ENCODE assay signal across 17 cellular contexts in the genomic region with DNA sequence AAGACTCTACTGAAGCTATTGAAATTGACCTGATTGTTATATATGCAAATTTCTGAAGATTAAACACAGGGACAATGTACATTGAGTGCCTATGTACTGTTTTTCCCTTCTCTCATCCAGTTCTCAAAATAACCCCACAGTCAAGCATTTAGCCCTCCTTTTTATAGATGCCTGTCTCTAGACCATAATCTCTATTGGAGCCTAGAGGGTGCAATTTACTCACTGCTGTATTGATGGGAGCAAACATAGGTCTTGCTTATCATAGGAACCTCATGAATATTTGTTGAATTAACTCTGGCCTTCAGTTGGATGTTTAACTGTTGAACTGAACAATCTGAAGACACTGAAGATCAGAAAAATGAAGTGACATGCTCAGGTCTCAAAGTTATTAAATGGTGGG.
DNase-seq lines count a peak whose midpoint lies in the region; ATAC-seq, FAIRE-seq and TF ChIP-seq lines count a peak whose summit lies in the region.
"Had no signal": no experiment of that assay in that cellular context is flagged by ENCODE, and none has a peak within 500 bp of the region (broad histone marks: within the 10 kb centered on the region; RNA-seq: fewer than 3 reads in every experiment).

No MANE protein-coding gene starts in this region.

- H3K27me3 Mint-ChIP-seq in GM23338 (ENCODE audit: insufficient read depth, low read depth, poor library complexity): no peaks in the 10 kb centered on the region

- POLR2A ChIA-PET in HCT116 (lab: Charles Lee) (no interaction called here), HepG2 (lab: Yijun Ruan, JAX) (no interaction called here)

- H2AFZ ChIP-seq in HCT116 (ENCODE audit: low read depth, low read length, poor library complexity, severe bottlenecking) (no peak overlapping the region), OCI-LY3 (ENCODE audit: low read depth, low read length) (no peak overlapping the region), HepG2 (ENCODE audit: low read length) (no peak overlapping the region), GM23338 (no peak overlapping the region)

- H3K9me2 ChIP-seq in HCT116 (ENCODE audit: insufficient read depth): no peaks in the 10 kb centered on the region
- no peaks in the 10 kb centered on the region for H3K9me2 ChIP-seq in GM23338 (ENCODE audit: insufficient read depth)

- intact Hi-C loops in HCT116 (cut with micrococcal nuclease): no loop called here
- intact Hi-C loops in HepG2 (cut with micrococcal nuclease; ENCODE audit: unreplicated experiment): no loop called here
- intact Hi-C loops in vagina (cut with DNase I): no loop called here

- H3K27ac ChIP-seq in HCT116 (ENCODE audit: low read depth, low read length) (no peak overlapping the region), OCI-LY3 (ENCODE audit: low read length) (no peak overlapping the region), HepG2 (ENCODE audit: extremely low read length, insufficient read depth, low read length) (no peak overlapping the region), tibial nerve (no peak overlapping the region), vagina (no peak overlapping the region), GM23338 (ENCODE audit: low read depth) (no peak overlapping the region)
- H3K27ac ChIP-seq: BLaER1 treated with 17β-estradiol and CSF1 and Interleukin-3, amounts not matched to agents 10 nM and 100 nM; KMS-11 had no signal

- no peak for ATAC-seq in HCT116
- no peak for ATAC-seq in HepG2
- ATAC-seq in GM23338: no peak

- BruUV-seq in HCT116 (replicated peaks; lab: Mats Ljungman, UMichigan) (no TSS peak), HepG2 (replicated peaks; lab: Mats Ljungman, UMichigan) (no TSS peak)

- in situ Hi-C loops in HepG2 (cut with HindIII; ENCODE audit: extremely low pct_ligation_motif_present, low pct_unique_long_range_greater_than_20kb): no loop called here

- no peak for FAIRE-seq in HepG2 (lab: Jason Lieb, UNC)
- FAIRE-seq: A204.1, H54 had no signal

- H3K27me3 ChIP-seq in HCT116 (ENCODE audit: insufficient read depth, low read length): no peaks in the 10 kb centered on the region
- no peaks in the 10 kb centered on the region for H3K27me3 ChIP-seq in OCI-LY3 (ENCODE audit: low read depth, low read length)
- no peaks in the 10 kb centered on the region for H3K27me3 ChIP-seq in HepG2 (ENCODE audit: control insufficient read depth in 1 of 2, insufficient read depth in 2 of 2, low read length in 2 of 2)
- H3K27me3 ChIP-seq in tibial nerve: no peaks in the 10 kb centered on the region
- no peaks in the 10 kb centered on the region for H3K27me3 ChIP-seq in vagina
- no peaks in the 10 kb centered on the region for H3K27me3 ChIP-seq in GM23338 (ENCODE audit: insufficient read depth)
- H3K27me3 ChIP-seq: BLaER1 treated with 17β-estradiol and CSF1 and Interleukin-3, amounts not matched to agents 10 nM and 100 nM had no signal

- RAD21 ChIA-PET in HCT116 (lab: Charles Lee; ENCODE audit: low non-redundant PET in 1 of 2, low total read pairs in 2 of 2, uncharacterized antibody in 2 of 2, unreplicated experiment in 2 of 2): no interaction called here

- H3K4me3 Mint-ChIP-seq in GM23338: no peak overlapping the region

- CTCF ChIA-PET in HCT116 (lab: Charles Lee): no interaction called here
- CTCF ChIA-PET in HepG2 (lab: Yijun Ruan, JAX; ENCODE audit: low intra/inter-chr PET ratio, low total read pairs): no interaction called here

- H3K9ac ChIP-seq in HCT116 (ENCODE audit: low read length) (no peak overlapping the region), OCI-LY3 (ENCODE audit: low read length) (no peak overlapping the region), HepG2 (ENCODE audit: insufficient read depth, low read depth, low read length) (no peak overlapping the region)
- H3K9ac ChIP-seq: BLaER1 treated with 17β-estradiol and CSF1 and Interleukin-3, amounts not matched to agents 10 nM and 100 nM; KMS-11 had no signal

- no peaks in the 10 kb centered on the region for H3F3A ChIP-seq in GM23338 (replicated peaks; ENCODE audit: low read depth)

- no peaks in the 10 kb centered on the region for H3K9me3 ChIP-seq in HCT116 (ENCODE audit: control insufficient read depth in 1 of 2, insufficient read depth in 1 of 2, low read depth in 1 of 2, low read length in 2 of 2)
- no peaks in the 10 kb centered on the region for H3K9me3 ChIP-seq in OCI-LY3 (ENCODE audit: insufficient read depth, low read length)
- H3K9me3 ChIP-seq in HepG2 (ENCODE audit: low read length): no peaks in the 10 kb centered on the region
- H3K9me3 ChIP-seq in tibial nerve: no peaks in the 10 kb centered on the region
- H3K9me3 ChIP-seq in vagina: no peaks in the 10 kb centered on the region
- H3K9me3 ChIP-seq: BLaER1 treated with 17β-estradiol and CSF1 and Interleukin-3, amounts not matched to agents 10 nM and 100 nM had no signal

- no peaks in the 10 kb centered on the region for H3K36me3 Mint-ChIP-seq in GM23338 (ENCODE audit: low read depth)

- no peak overlapping the region for H3K4me2 ChIP-seq in HCT116 (ENCODE audit: low read length)
- H3K4me2 ChIP-seq in OCI-LY3 (ENCODE audit: low read length): no peak overlapping the region
- no peak overlapping the region for H3K4me2 ChIP-seq in HepG2 (ENCODE audit: low read depth, low read length)
- no peak overlapping the region for H3K4me2 ChIP-seq in GM23338
- H3K4me2 ChIP-seq: BLaER1 treated with 17β-estradiol and CSF1 and Interleukin-3, amounts not matched to agents 10 nM and 100 nM; KMS-11 had no signal

- no peak overlapping the region for H3K27ac Mint-ChIP-seq in GM23338

- H4K20me1 ChIP-seq in HCT116 (ENCODE audit: insufficient read depth): no peaks in the 10 kb centered on the region
- H4K20me1 ChIP-seq in OCI-LY3 (ENCODE audit: insufficient read depth, low read length): no peaks in the 10 kb centered on the region
- no peaks in the 10 kb centered on the region for H4K20me1 ChIP-seq in HepG2 (ENCODE audit: insufficient read depth, low read length)
- H4K20me1 ChIP-seq in GM23338 (replicated peaks; ENCODE audit: insufficient read depth): no peaks in the 10 kb centered on the region
- H4K20me1 ChIP-seq: BLaER1 treated with 17β-estradiol and CSF1 and Interleukin-3, amounts not matched to agents 10 nM and 100 nM had no signal

- H3K4me1 ChIP-seq in HCT116 (ENCODE audit: control insufficient read depth in 1 of 2, insufficient read depth in 2 of 2, low read length in 2 of 2) (peaks cover 5 to 17% of the 10 kb centered on the region in 2 experiments; a peak in 3 of 4 replicates), OCI-LY3 (ENCODE audit: low read length) (peaks cover 16% of the 10 kb centered on the region), HepG2 (ENCODE audit: insufficient read depth, low read length) (peaks cover 9% of the 10 kb centered on the region; the same call in 1 of the 2 replicates), tibial nerve (no peaks in the 10 kb centered on the region), vagina (no peaks in the 10 kb centered on the region), GM23338 (ENCODE audit: insufficient read depth) (no peaks in the 10 kb centered on the region)
- H3K4me1 ChIP-seq: BLaER1 treated with 17β-estradiol and CSF1 and Interleukin-3, amounts not matched to agents 10 nM and 100 nM had no signal

- no peak overlapping the region for H3K4me3 ChIP-seq in HCT116 (replicated peaks in 1 of 2; ENCODE audit: low read depth in 1 of 2, low read length in 2 of 2)
- no peak overlapping the region for H3K4me3 ChIP-seq in OCI-LY3 (ENCODE audit: low read length)
- H3K4me3 ChIP-seq in HepG2 (replicated peaks in 1 of 3; ENCODE audit: insufficient read depth in 1 of 3, low read depth in 2 of 3, low read length in 3 of 3): no peak overlapping the region
- no peak overlapping the region for H3K4me3 ChIP-seq in tibial nerve
- no peak overlapping the region for H3K4me3 ChIP-seq in vagina
- H3K4me3 ChIP-seq in GM23338: no peak overlapping the region
- H3K4me3 ChIP-seq: BLaER1 treated with 17β-estradiol and CSF1 and Interleukin-3, amounts not matched to agents 10 nM and 100 nM had no signal

- no peak for TF ChIP-seq POLR2A in HCT116 (IDR thresholded peaks at IDR 0.05; ENCODE audit: borderline replicate concordance, extremely low read depth, insufficient read depth, insufficient read length)
- no peak for TF ChIP-seq POLR2A in HepG2 (IDR thresholded peaks at IDR 0.05; ENCODE audit: insufficient read depth in 1 of 2, low read depth in 2 of 2, low read length in 2 of 2)
- no peak for TF ChIP-seq POLR2A in tibial nerve (IDR thresholded peaks at IDR 0.05)
- TF ChIP-seq POLR2A in vagina (IDR thresholded peaks at IDR 0.05): no peak

- DNase-seq in NCI-H748 (lab: John Stamatoyannopoulos, UW; ENCODE audit: unreplicated experiment): peak; percentile 48
- no peak for DNase-seq in NCI-H748 treated with DMSO at 0.1 percent for 48 hours (lab: John Stamatoyannopoulos, UW)
- no peak for DNase-seq in HCT116 (ENCODE audit: low read depth, low spot score)
- DNase-seq in HepG2 (ENCODE audit: low spot score): no peak
- DNase-seq in tibial nerve (ENCODE audit: low spot score in 2 of 2): no peak
- DNase-seq in vagina (ENCODE audit: extremely low spot score in 2 of 2): no peak
- no peak for DNase-seq in GM23338 (ENCODE audit: low spot score)
- DNase-seq: NCI-H1048, NCI-H187 treated with DMSO at 0.1 percent for 48 hours, NCI-H2171 treated with DMSO at 0.1 percent for 48 hours, NCI-H446 treated with DMSO at 0.1 percent for 48 hours, OCI-M1 had no signal

- TF ChIP-seq RAD21 in HCT116 (IDR thresholded peaks at IDR 0.05; ENCODE audit: low read depth) (peak; percentile 18; the same call in 1 of the 2 replicates), HepG2 (CRISPR knock-in tag; IDR thresholded peaks at IDR 0.05) (no peak)

- TF ChIP-seq EP300 in HepG2 (IDR thresholded peaks at IDR 0.05; ENCODE audit: low read depth in 2 of 2, low read length in 2 of 2): no peak
- TF ChIP-seq EP300 in HepG2 (CRISPR knock-in tag; IDR thresholded peaks at IDR 0.05; ENCODE audit: borderline replicate concordance): no peak
- TF ChIP-seq EP300 in tibial nerve (IDR thresholded peaks at IDR 0.05): no peak

- no peak for TF ChIP-seq CTCF in HCT116 (IDR thresholded peaks at IDR 0.05 in 2 of 3, conservative IDR thresholded peaks at IDR 0.05 in 1 of 3; ENCODE audit: borderline replicate concordance in 1 of 3, insufficient read depth in 1 of 3, low read depth in 2 of 3, low read length in 2 of 3)
- peak; percentile 38 for TF ChIP-seq CTCF in OCI-LY3 (IDR thresholded peaks at IDR 0.05; ENCODE audit: low read depth, low read length)
- no peak for TF ChIP-seq CTCF in HepG2 (CRISPR knock-in tag; IDR thresholded peaks at IDR 0.05)
- TF ChIP-seq CTCF in tibial nerve (IDR thresholded peaks at IDR 0.05): no peak
- TF ChIP-seq CTCF in vagina (IDR thresholded peaks at IDR 0.05): no peak
- TF ChIP-seq CTCF in GM23338 (conservative IDR thresholded peaks at IDR 0.05; ENCODE audit: low read depth in 2 of 2): peak in 1 of 2 experiments; percentile 23; a peak in 3 of 4 replicates

- H3K36me3 ChIP-seq in HCT116 (ENCODE audit: control insufficient read depth in 1 of 2, insufficient read depth in 2 of 2, low read length in 2 of 2) (no peaks in the 10 kb centered on the region), OCI-LY3 (replicated peaks; ENCODE audit: low read depth, low read length) (no peaks in the 10 kb centered on the region), HepG2 (replicated peaks in 1 of 2; ENCODE audit: control insufficient read depth in 1 of 2, insufficient read depth in 2 of 2, low read length in 2 of 2) (no peaks in the 10 kb centered on the region), tibial nerve (no peaks in the 10 kb centered on the region), vagina (no peaks in the 10 kb centered on the region), GM23338 (ENCODE audit: insufficient read depth) (no peaks in the 10 kb centered on the region)
- H3K36me3 ChIP-seq: BLaER1 treated with 17β-estradiol and CSF1 and Interleukin-3, amounts not matched to agents 10 nM and 100 nM had no signal

- H3K79me2 ChIP-seq in HCT116 (ENCODE audit: insufficient read depth, low read length): no peaks in the 10 kb centered on the region
- H3K79me2 ChIP-seq in OCI-LY3 (ENCODE audit: low read length): no peaks in the 10 kb centered on the region
- no peaks in the 10 kb centered on the region for H3K79me2 ChIP-seq in HepG2 (ENCODE audit: insufficient read depth, low read length)
- H3K79me2 ChIP-seq in GM23338 (replicated peaks; ENCODE audit: insufficient read depth): no peaks in the 10 kb centered on the region

- no peaks in the 10 kb centered on the region for H3K9me3 Mint-ChIP-seq in GM23338

- peaks cover 2% of the 10 kb centered on the region; the same call in 1 of the 3 replicates for H3K4me1 Mint-ChIP-seq in GM23338
